ENCODE assay signal across 1 cellular context in genomic region chr21:44718571-44718970, GRCh38.
TF ChIP-seq lines count a peak whose summit lies in the region.

No MANE protein-coding gene starts in this region.

TF ChIP-seq in H1, 55 proteins besides CTCF, POLR2A, EP300 and RAD21:
- 0 out of 2 replicates have a peak, but pooled peaks have one; percentile 16 for TF ChIP-seq TBP (IDR thresholded peaks at IDR 0.05; ENCODE audit: low read depth, low read length)
- peak; percentile 90 for TF ChIP-seq TEAD4 (IDR thresholded peaks at IDR 0.05; ENCODE audit: low read depth, low read length)
- TF ChIP-seq KDM1A (IDR thresholded peaks at IDR 0.05; ENCODE audit: borderline replicate concordance, low read length), result no peak
- no peak for TF ChIP-seq SIRT6 (IDR thresholded peaks at IDR 0.05; ENCODE audit: low read length)
- TF ChIP-seq YY1 (IDR thresholded peaks at IDR 0.05; ENCODE audit: low read depth, low read length), result 0 out of 2 replicates have a peak, but pooled peaks have one; percentile 19
